1 cellular context compared by ENCODE assay signal in genomic region chr12:576613-577110, GRCh38.
TF ChIP-seq lines count a peak whose summit lies in the region.

No MANE protein-coding gene starts in this region.

TF ChIP-seq in GM23338, 12 proteins besides CTCF, POLR2A, EP300 and RAD21 (continued from another document):
- TF ChIP-seq ZNF331 (CRISPR knock-in tag; IDR thresholded peaks at IDR 0.05; ENCODE audit: low read depth) (no peak), STAT1 (IDR thresholded peaks at IDR 0.05; ENCODE audit: unreplicated experiment) (no peak), REST (IDR thresholded peaks at IDR 0.05; ENCODE audit: unreplicated experiment) (no peak)
